ENCODE assay signal across 1 cellular context in genomic region chr3:14680115-14680514, GRCh38.
TF ChIP-seq lines count a peak whose summit lies in the region.

No MANE protein-coding gene starts in this region.

TF ChIP-seq in SK-N-SH, 30 proteins besides CTCF, POLR2A, EP300 and RAD21 (continued from another document):
- TF ChIP-seq REST (IDR thresholded peaks at IDR 0.05; ENCODE audit: low read depth, low read length) (no peak), CHD2 (IDR thresholded peaks at IDR 0.05; ENCODE audit: low read length, partially characterized antibody) (no peak), TAF1 (IDR thresholded peaks at IDR 0.05; ENCODE audit: borderline replicate concordance, low read depth, low read length) (no peak), NRF1 (IDR thresholded peaks at IDR 0.05; ENCODE audit: low read depth, low read length) (no peak), RFX5 (IDR thresholded peaks at IDR 0.05; ENCODE audit: low read length) (no peak)
TF ChIP-seq in SK-N-SH: peak in this region for 0.
